1 cellular context compared by ENCODE assay signal in genomic region chr15:93196136-93196670, GRCh38.
TF ChIP-seq lines count a peak whose summit lies in the region.

No MANE protein-coding gene starts in this region.

TF ChIP-seq in H1, 55 proteins besides CTCF, POLR2A, EP300 and RAD21 (continued from another document):
- TF ChIP-seq SP2 (IDR thresholded peaks at IDR 0.05; ENCODE audit: low read length) (no peak), FOSL1 (IDR thresholded peaks at IDR 0.05; ENCODE audit: insufficient read depth, low read depth, low read length) (no peak), EGR1 (IDR thresholded peaks at IDR 0.05; ENCODE audit: borderline replicate concordance, low read depth, low read length) (no peak), ATF3 (IDR thresholded peaks at IDR 0.05; ENCODE audit: insufficient read depth, low read depth, low read length) (no peak), MAFK (IDR thresholded peaks at IDR 0.05; ENCODE audit: low read depth, low read length) (no peak), USF2 (IDR thresholded peaks at IDR 0.05; ENCODE audit: low read length) (no peak)
